In genomic region chr10:98467506-98468318, GRCh38 we compare ENCODE assay signal across 8 cellular contexts. TPM values are rescaled to one million over a fixed set of nuclear protein-coding genes. Genes with fewer than 3 reads are reported as not detected.
DNase-seq lines count a peak whose midpoint lies in the region; ATAC-seq and TF ChIP-seq lines count a peak whose summit lies in the region.

No MANE protein-coding gene starts in this region.

- ATAC-seq in GM21447 (IDR thresholded peaks at IDR 0.05; ENCODE audit: unreplicated experiment) (peak; percentile 82), naive B cell (ENCODE audit: low read depth in 2 of 2) (peak; percentile 91 to 94)
- peak; percentile 96 for ATAC-seq in stimulated activated naive CD8-positive, alpha-beta T cell treated with anti-CD3 and anti-CD28 coated beads, Interleukin-15, Interleukin-2, amounts not matched to agents 100 U/mL and 50 U/mL, for 24 hours

- no peaks in the 10 kb centered on the region for H3K79me2 ChIP-seq in fibroblast of lung (ENCODE audit: control insufficient read depth, insufficient read depth, low read length)

- peak overlapping the region; percentile 84 for H2AFZ ChIP-seq in fibroblast of lung (ENCODE audit: low read length)

- H4K20me1 ChIP-seq in fibroblast of lung (ENCODE audit: control insufficient read depth, extremely low read depth, insufficient read depth, low read length): no peaks in the 10 kb centered on the region

- H3K36me3 Mint-ChIP-seq in naive B cell: no peaks in the 10 kb centered on the region

- H3K27me3 ChIP-seq in fibroblast of lung (ENCODE audit: control insufficient read depth, insufficient read depth, low read length): peaks cover 2% of the 10 kb centered on the region

- H3K27ac Mint-ChIP-seq in naive B cell: peak overlapping the region in 5 of 6 donors; percentile 16 to 95 (median 79)

- H3K4me3 ChIP-seq in fibroblast of lung (replicated peaks in 1 of 4; ENCODE audit: control extremely low read depth in 1 of 4, insufficient read depth in 1 of 4, low read depth in 3 of 4, low read length in 4 of 4): peak overlapping the region; percentile 44 to 59 (median 54)

- H3K9me3 ChIP-seq in fibroblast of lung (ENCODE audit: control insufficient read depth, insufficient read depth, low read depth, low read length): no peaks in the 10 kb centered on the region

- peak overlapping the region; percentile 8 for H3K9ac ChIP-seq in fibroblast of lung (ENCODE audit: insufficient read depth, low read length)

- peaks cover 2% of the 10 kb centered on the region for H3K4me1 ChIP-seq in fibroblast of lung (ENCODE audit: control insufficient read depth, extremely low read depth, insufficient read depth, low read length)

- TF ChIP-seq CTCF in fibroblast of lung (conservative IDR thresholded peaks at IDR 0.05 in 1 of 2, IDR thresholded peaks at IDR 0.05 in 1 of 2; ENCODE audit: low read depth in 1 of 2, low read length in 2 of 2): peak; percentile 76 to 85

- no peaks in the 10 kb centered on the region for H3K36me3 ChIP-seq in fibroblast of lung (ENCODE audit: control insufficient read depth, insufficient read depth, low read length)

- no peaks in the 10 kb centered on the region for H3K9me3 Mint-ChIP-seq in naive B cell

- H3K27me3 Mint-ChIP-seq in naive B cell: peaks cover 25 to 38% (median 28%) of the 10 kb centered on the region in 3 donors

- peak; percentile 89 for DNase-seq in DMS153 treated with DMSO at 0.1 percent for 48 hours (lab: John Stamatoyannopoulos, UW; ENCODE audit: unreplicated experiment)
- peak in 72 of 76 experiments; percentile 31 to 88 (median 69) for DNase-seq in HUDEP-2 (lab: John Stamatoyannopoulos, UW; ENCODE audit: unreplicated experiment in 76 of 76)
- DNase-seq in OCI-M2 (lab: John Stamatoyannopoulos, UW; ENCODE audit: unreplicated experiment): peak; percentile 90
- DNase-seq in activated T-cell treated with anti-CD3 and anti-CD28 coated beads, Interleukin-2, amount 50 U/mL, for 48 hours: peak; percentile 66 to 69
- DNase-seq in fibroblast of lung (ENCODE audit: low read depth in 2 of 2): peak; percentile 79 to 89
- peak; percentile 59 for DNase-seq in naive B cell
- DNase-seq in stimulated activated naive CD8-positive, alpha-beta T cell treated with anti-CD3 and anti-CD28 coated beads, Interleukin-15, Interleukin-2, amounts not matched to agents 100 U/mL and 50 U/mL, for 24 hours: peak; percentile 63

- peaks cover 5 to 8% (median 7%) of the 10 kb centered on the region in 3 donors for H3K4me1 Mint-ChIP-seq in naive B cell

- H3K4me2 ChIP-seq in fibroblast of lung (ENCODE audit: extremely low read depth, insufficient read depth, low read length): peak overlapping the region; percentile 98

- H3K27ac ChIP-seq in fibroblast of lung (ENCODE audit: insufficient read depth, low read length): no peak overlapping the region

- H3K4me3 Mint-ChIP-seq in naive B cell: peak overlapping the region; percentile 90 to 99 (median 98)

RNA-seq across cellular contexts. Expression of gene HPS1, which starts 21.0 kb away (rescaled TPM):
- total RNA-seq in fibroblast of lung: 28.8 and 44.6 TPM in 2 replicates
- polyA plus RNA-seq in fibroblast of lung (58.1 and 65.0 TPM in 2 replicates), naive B cell (ENCODE audit: low read depth in 6 of 6) (100 to 1,000 TPM in 5 of 6 donors, 10 to 100 TPM in 1; 98.0 to 134 (median 102) TPM)
- polyA plus RNA-seq in fibroblast of lung (2012): 69.4 and 77.0 TPM in 2 replicates
- 132 TPM in 2 replicates for polyA minus RNA-seq in fibroblast of lung (ENCODE audit: low replicate concordance)

RNA-seq across cellular contexts. Expression of gene PYROXD2, which starts 52.7 kb away (rescaled TPM):
- 12.8 and 16.0 TPM in 2 replicates for total RNA-seq in fibroblast of lung
- polyA plus RNA-seq in fibroblast of lung (8.7 and 15.9 TPM in 2 replicates), naive B cell (ENCODE audit: low read depth in 6 of 6) (1 to 10 TPM in 3 of 6 donors, under 1 TPM in 2, not detected in 1; 0.35 to 4.2 (median 1.6) TPM)
- 9.3 and 16.8 TPM in 2 replicates for polyA plus RNA-seq in fibroblast of lung (2012)
- 6.9 and 20.3 TPM in 2 replicates for polyA minus RNA-seq in fibroblast of lung (ENCODE audit: low replicate concordance)
